In genomic region chr16:31071861-31072260, GRCh38 we compare ENCODE assay signal across 8 cellular contexts. TPM values are rescaled to one million over a fixed set of nuclear protein-coding genes. Genes with fewer than 3 reads are reported as not detected.
DNase-seq lines count a peak whose midpoint lies in the region; ATAC-seq and TF ChIP-seq lines count a peak whose summit lies in the region.

No MANE protein-coding gene starts in this region.

- DNase-seq in CD4-positive, alpha-beta memory T cell = no peak
- DNase-seq in astrocyte of the spinal cord (ENCODE audit: low read depth, low spot score) = peak; percentile 83
- DNase-seq in naive B cell = no peak
- no peak for DNase-seq in DMS53 (lab: John Stamatoyannopoulos, UW)
- DNase-seq in globus pallidus (ENCODE audit: low spot score) = no peak
- DNase-seq in amniotic stem cell (lab: John Stamatoyannopoulos, UW) = no peak

- ATAC-seq in naive B cell (ENCODE audit: low read depth in 2 of 2) = no peak
- no peak for ATAC-seq in GM19035 (IDR thresholded peaks at IDR 0.05; ENCODE audit: unreplicated experiment)

- TF ChIP-seq CTCF in astrocyte of the spinal cord (IDR thresholded peaks at IDR 0.05; ENCODE audit: low read depth, low read length) = no peak

- peaks cover 0 to 2% (median 0%) of the 10 kb centered on the region in 8 donors for H3K9me3 Mint-ChIP-seq in CD4-positive, alpha-beta memory T cell
- H3K9me3 Mint-ChIP-seq in naive B cell = no peaks in the 10 kb centered on the region

- H3K36me3 Mint-ChIP-seq in CD4-positive, alpha-beta memory T cell = peaks cover 0 to 33% of the 10 kb centered on the region in 2 donors
- no peaks in the 10 kb centered on the region for H3K36me3 Mint-ChIP-seq in naive B cell

- peak overlapping the region; percentile 87 for H3K27ac ChIP-seq in CD4-positive, alpha-beta memory T cell (ENCODE audit: low read depth, low read length)
- H3K27ac ChIP-seq in KOPT-K1 (ENCODE audit: low read depth, low read length, poor library complexity, severe bottlenecking) = peak overlapping the region; percentile 94

- H3K4me3 Mint-ChIP-seq in CD4-positive, alpha-beta memory T cell = peak overlapping the region; percentile 92 to 99 (median 97)
- peak overlapping the region; percentile 24 to 98 (median 93) for H3K4me3 Mint-ChIP-seq in naive B cell

- peak overlapping the region in 1 of 2 donors; percentile 81 for H3K4me3 ChIP-seq in CD4-positive, alpha-beta memory T cell (ENCODE audit: low read length in 2 of 2)
- peak overlapping the region; percentile 67 for H3K4me3 ChIP-seq in astrocyte of the spinal cord (ENCODE audit: low read depth, low read length)

- peak overlapping the region; percentile 93 to 98 (median 95) for H3K27ac Mint-ChIP-seq in CD4-positive, alpha-beta memory T cell
- peak overlapping the region in 3 of 6 donors; percentile 53 to 98 (median 80) for H3K27ac Mint-ChIP-seq in naive B cell

- CTCF ChIA-PET in CD4-positive, alpha-beta memory T cell (lab: Charles Lee; ENCODE audit: partially characterized antibody) = interaction anchor here (0.9 to 1.5 kb wide), 2 partner anchors 45 to 136 kb away, joined by 3 to 4 read pairs; partner anchors contain the start of gene KAT8

- in situ Hi-C loops in astrocyte of the spinal cord (cut with HindIII; ENCODE audit: low sequenced_read_pairs) = no loop called here

- POLR2A ChIA-PET in CD4-positive, alpha-beta memory T cell (lab: Charles Lee; ENCODE audit: partially characterized antibody) = interaction anchor here (3.0 to 3.9 kb wide), 2 partner anchors 37 to 70 kb away, joined by 67 to 74 read pairs; partner anchors contain the start of gene STX4

- intact Hi-C loops in CD4-positive, alpha-beta memory T cell (cut with micrococcal nuclease) = no loop called here

- peaks cover 10% of the 10 kb centered on the region for H3K36me3 ChIP-seq in CD4-positive, alpha-beta memory T cell (ENCODE audit: insufficient read depth, low read length)
- peaks cover 14% of the 10 kb centered on the region for H3K36me3 ChIP-seq in KOPT-K1 (ENCODE audit: insufficient read depth, low read length)

- H3K4me1 ChIP-seq in CD4-positive, alpha-beta memory T cell (ENCODE audit: insufficient read depth, low read length) = peaks cover 27% of the 10 kb centered on the region

- H3K4me1 Mint-ChIP-seq in CD4-positive, alpha-beta memory T cell = peaks cover 27 to 60% (median 39%) of the 10 kb centered on the region in 4 donors
- H3K4me1 Mint-ChIP-seq in naive B cell = peaks cover 25 to 48% (median 43%) of the 10 kb centered on the region in 3 donors

- no peaks in the 10 kb centered on the region for H3K9me3 ChIP-seq in CD4-positive, alpha-beta memory T cell (ENCODE audit: control insufficient read depth in 1 of 2, low read length in 2 of 2)
- no peaks in the 10 kb centered on the region for H3K9me3 ChIP-seq in KOPT-K1 (ENCODE audit: insufficient read depth, low read length, poor library complexity, severe bottlenecking)

- no peaks in the 10 kb centered on the region for H3K27me3 ChIP-seq in CD4-positive, alpha-beta memory T cell (ENCODE audit: insufficient read depth, low read length)

- peaks cover 0 to 2% of the 10 kb centered on the region in 2 donors for H3K27me3 Mint-ChIP-seq in CD4-positive, alpha-beta memory T cell
- H3K27me3 Mint-ChIP-seq in naive B cell = no peaks in the 10 kb centered on the region

RNA-seq across cellular contexts. Expression of gene ZNF668, which starts 2.2 kb away (rescaled TPM):
- total RNA-seq in CD4-positive, alpha-beta memory T cell = 10 to 100 TPM; 11.7 to 13.6 TPM
- 1 to 10 TPM; 3.0 to 6.8 TPM for polyA plus RNA-seq in CD4-positive, alpha-beta memory T cell
- 1 to 10 TPM; 3.8 to 7.5 (median 5.9) TPM for polyA plus RNA-seq in naive B cell (ENCODE audit: low read depth in 6 of 6)

RNA-seq across cellular contexts. Expression of gene ZNF646, which starts 2.4 kb away (rescaled TPM):
- total RNA-seq in CD4-positive, alpha-beta memory T cell = 10 to 100 TPM; 46.9 to 47.0 TPM
- 1 to 10 TPM in 1 of 2 donors, under 1 TPM in 1; 0.77 to 8.9 TPM for polyA plus RNA-seq in CD4-positive, alpha-beta memory T cell
- 10 to 100 TPM in 1 of 6 donors, 1 to 10 TPM in 5; 3.6 to 13.5 (median 6.1) TPM for polyA plus RNA-seq in naive B cell (ENCODE audit: low read depth in 6 of 6)

RNA-seq across cellular contexts. Expression of gene PRSS53, which starts 16.9 kb away (rescaled TPM):
- 10 to 100 TPM; 13.3 to 13.5 TPM for total RNA-seq in CD4-positive, alpha-beta memory T cell
- polyA plus RNA-seq in CD4-positive, alpha-beta memory T cell = under 1 TPM; 0.43 to 0.69 TPM
- under 1 TPM in 4 of 6 donors, not detected in 2; 0.19 to 0.77 (median 0.50) TPM for polyA plus RNA-seq in naive B cell (ENCODE audit: low read depth in 6 of 6)

RNA-seq across cellular contexts. Expression of gene VKORC1, which starts 22.7 kb away (rescaled TPM):
- 10 to 100 TPM; 48.9 to 51.3 TPM for total RNA-seq in CD4-positive, alpha-beta memory T cell
- 100 to 1,000 TPM in 1 of 2 donors, 10 to 100 TPM in 1; 93.7 to 114 TPM for polyA plus RNA-seq in CD4-positive, alpha-beta memory T cell
- 10 to 100 TPM; 61.9 to 77.4 (median 66.6) TPM for polyA plus RNA-seq in naive B cell (ENCODE audit: low read depth in 6 of 6)

RNA-seq across cellular contexts. Expression of gene BCKDK, which starts 36.3 kb away (rescaled TPM):
- 10 to 100 TPM; 17.0 to 21.1 TPM for total RNA-seq in CD4-positive, alpha-beta memory T cell
- 10 to 100 TPM; 22.3 to 24.3 TPM for polyA plus RNA-seq in CD4-positive, alpha-beta memory T cell
- polyA plus RNA-seq in naive B cell (ENCODE audit: low read depth in 6 of 6) = 10 to 100 TPM; 23.1 to 41.2 (median 27.3) TPM
